In genomic region chr20:47760686-47761477, GRCh38 we compare ENCODE assay signal across 19 cellular contexts.
"Had no signal": no experiment of that assay in that cellular context is flagged by ENCODE, and none has a peak within 500 bp of the region (broad histone marks: within the 10 kb centered on the region; RNA-seq: fewer than 3 reads in every experiment).

No MANE protein-coding gene starts in this region.

- H3K36me3 Mint-ChIP-seq: naive thymus-derived CD4-positive, alpha-beta T cell had no signal

- H3K4me2 ChIP-seq: smooth muscle cell had no signal

- H3K27me3 ChIP-seq: ovary, suprapubic skin, thyroid gland, uterus had no signal

- H3K36me3 ChIP-seq: ovary, thyroid gland, uterus had no signal

- H3K4me3 ChIP-seq: coronary artery, heart left ventricle, ovary, smooth muscle cell, suprapubic skin, thyroid gland, uterus had no signal

- H3K27ac Mint-ChIP-seq: naive thymus-derived CD4-positive, alpha-beta T cell; progenitor cell of endocrine pancreas; type B pancreatic cell had no signal

- H3K9me3 ChIP-seq: heart left ventricle, ovary, suprapubic skin, thyroid gland, uterus had no signal

- H3K4me3 Mint-ChIP-seq: naive thymus-derived CD4-positive, alpha-beta T cell; type B pancreatic cell had no signal

- H3K9me3 Mint-ChIP-seq: type B pancreatic cell had no signal

- ATAC-seq: left lobe of liver; naive thymus-derived CD4-positive, alpha-beta T cell; right cardiac atrium; stimulated activated naive CD8-positive, alpha-beta T cell treated with anti-CD3 and anti-CD28 coated beads, Interleukin-15, Interleukin-2, amounts not matched to agents 100 U/mL and 50 U/mL, for 24 hours had no signal

- DNase-seq: effector CD4-positive, alpha-beta T cell; heart left ventricle; hippocampal formation; kidney glomerular epithelial cell; mammary epithelial cell; naive thymus-derived CD4-positive, alpha-beta T cell; nucleus accumbens; ovary; stimulated activated CD4-positive, alpha-beta T cell treated with anti-CD3 and anti-CD28 coated beads, Interleukin-2, amount 100 ng/mL, for 48 hours; stimulated activated naive CD8-positive, alpha-beta T cell treated with anti-CD3 and anti-CD28 coated beads, Interleukin-15, Interleukin-2, amounts not matched to agents 100 U/mL and 50 U/mL, for 24 hours; thyroid gland; uterus had no signal

- H3K27ac ChIP-seq: coronary artery, heart left ventricle, suprapubic skin, thyroid gland, uterus had no signal
